ENCODE assay signal across 9 cellular contexts in genomic region chr1:203643213-203644045, GRCh38. TPM values are rescaled to one million over a fixed set of nuclear protein-coding genes. Genes with fewer than 3 reads are reported as not detected.
A peak's percentile ranks its signal among the peaks of the same experiment; 100 is the strongest.
DNase-seq lines count a peak whose midpoint lies in the region; ATAC-seq and TF ChIP-seq lines count a peak whose summit lies in the region.
"Had no signal": no experiment of that assay in that cellular context is flagged by ENCODE, and none has a peak within 500 bp of the region (broad histone marks: within the 10 kb centered on the region; RNA-seq: fewer than 3 reads in every experiment).

No MANE protein-coding gene starts in this region.

- H3K36me3 ChIP-seq in rectal smooth muscle tissue (ENCODE audit: control insufficient read depth, insufficient read depth, low read length): no peaks in the 10 kb centered on the region

- no peaks in the 10 kb centered on the region for H3K27me3 Mint-ChIP-seq in T-cell

- peaks cover 47% of the 10 kb centered on the region for H3K4me1 ChIP-seq in rectal smooth muscle tissue (ENCODE audit: control insufficient read depth, insufficient read depth, low read length)

- no peak overlapping the region for H3K9ac ChIP-seq in rectal smooth muscle tissue (ENCODE audit: low read length)

- peak overlapping the region; percentile 78 to 85 for H3K27ac Mint-ChIP-seq in T-cell

- intact Hi-C loops in head of caudate nucleus (cut with DNase I): no loop called here

- TF ChIP-seq CTCF in fibroblast of mammary gland (conservative IDR thresholded peaks at IDR 0.05; ENCODE audit: control insufficient read depth, insufficient read depth, low read depth, low read length): no peak

- DNase-seq in EL (peak; percentile 65), T-cell (no peak), fibroblast of mammary gland (ENCODE audit: low read depth) (peak; percentile 86), head of caudate nucleus (no peak), AML-193 (lab: John Stamatoyannopoulos, UW) (no peak)
- DNase-seq: activated naive CD4-positive, alpha-beta T cell treated with anti-CD3 and anti-CD28 coated beads, Interleukin-2, amount 50 U/mL, for 16 hours had no signal

- H3K4me3 ChIP-seq in fibroblast of mammary gland (ENCODE audit: control insufficient read depth, low read depth, low read length) (no peak overlapping the region), rectal smooth muscle tissue (ENCODE audit: low read length) (no peak overlapping the region)

- H3K36me3 Mint-ChIP-seq in T-cell: peaks cover 27% of the 10 kb centered on the region

- ATAC-seq in T-cell (replicated peaks in 1 of 4) (no peak), GM19467 (IDR thresholded peaks at IDR 0.05; ENCODE audit: unreplicated experiment) (no peak), HG02798 (IDR thresholded peaks at IDR 0.05; ENCODE audit: poor library complexity, unreplicated experiment) (no peak)

- H3K4me1 Mint-ChIP-seq in T-cell: peaks cover 61 to 82% (median 74%) of the 10 kb centered on the region in 3 donors

- no peaks in the 10 kb centered on the region for H3K27me3 ChIP-seq in rectal smooth muscle tissue (ENCODE audit: control insufficient read depth, insufficient read depth, low read length)

- CTCF ChIA-PET in T-cell (lab: Charles Lee): interaction anchor here (0.5 to 0.7 kb wide), 3 partner anchors 31 to 1025 kb away, joined by 3 to 7 read pairs (median 3); no protein-coding TSS in a partner anchor

- peak overlapping the region; percentile 79 for H3K27ac ChIP-seq in rectal smooth muscle tissue (ENCODE audit: low read depth, low read length)

- POLR2A ChIA-PET in T-cell (lab: Charles Lee): interaction anchor here in 1 of 2 donors (0.6 kb wide), 1 partner anchor 120 kb away, joined by 6 read pairs; no protein-coding TSS in a partner anchor

- H3K4me3 Mint-ChIP-seq in T-cell: no peak overlapping the region

- no peaks in the 10 kb centered on the region for H3K9me3 Mint-ChIP-seq in T-cell

RNA-seq across cellular contexts. Expression of gene ATP2B4, which starts 16.8 kb away (rescaled TPM):
- 10 to 100 TPM; 45.5 to 93.1 (median 84.9) TPM for total RNA-seq in T-cell

Comparison
In these comparisons a context has a peak if more than half of its experiments do, and no peak if none do; other contexts are left out.
1. DNase-seq: peak in EL (single experiment) and fibroblast of mammary gland (single experiment); none in T-cell (0 of 34), head of caudate nucleus (0 of 42) and AML-193 (0 of 2).